In the genomic region with DNA sequence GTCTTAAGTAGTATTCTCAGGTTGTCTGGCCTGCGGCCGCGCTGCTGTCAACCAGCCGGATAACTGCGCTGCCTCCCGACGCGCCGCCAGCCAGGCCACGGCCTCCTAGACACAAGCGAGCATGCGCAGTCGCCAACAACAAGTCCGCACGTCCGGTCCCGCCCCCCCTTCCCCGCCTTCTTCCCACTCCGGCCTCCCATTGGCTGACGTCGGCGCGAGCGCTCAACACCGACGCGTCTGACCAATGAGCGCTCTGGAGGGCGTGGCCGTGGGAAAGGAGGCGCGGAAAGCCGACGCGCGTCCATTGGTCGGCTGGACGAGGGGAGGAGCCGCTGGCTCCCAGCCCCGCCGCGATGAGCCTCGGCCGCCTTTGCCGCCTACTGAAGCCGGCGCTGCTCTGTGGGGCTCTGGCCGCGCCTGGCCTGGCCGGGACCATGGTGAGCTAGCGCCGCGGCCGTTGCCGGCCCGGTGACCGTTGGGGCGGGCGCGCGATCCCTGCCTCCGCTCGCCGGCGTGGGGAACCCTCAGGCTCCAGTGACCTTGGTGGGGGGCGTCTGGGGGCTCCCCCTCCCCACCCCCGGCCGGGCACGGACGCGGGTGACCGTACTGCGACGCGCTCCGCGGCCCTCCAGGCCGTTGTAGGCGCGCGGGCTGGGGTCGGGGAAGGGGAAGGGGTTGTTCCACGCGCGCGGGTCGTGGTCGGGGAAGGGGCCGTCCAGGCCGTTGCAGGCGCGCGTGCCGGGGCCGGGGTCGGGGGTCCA, we compare ENCODE assay signal across 8 cellular contexts. TPM values are rescaled to one million over a fixed set of nuclear protein-coding genes. Genes with fewer than 3 reads are reported as not detected.
DNase-seq lines count a peak whose midpoint lies in the region; ATAC-seq and TF ChIP-seq lines count a peak whose summit lies in the region.

A gene with protein sequence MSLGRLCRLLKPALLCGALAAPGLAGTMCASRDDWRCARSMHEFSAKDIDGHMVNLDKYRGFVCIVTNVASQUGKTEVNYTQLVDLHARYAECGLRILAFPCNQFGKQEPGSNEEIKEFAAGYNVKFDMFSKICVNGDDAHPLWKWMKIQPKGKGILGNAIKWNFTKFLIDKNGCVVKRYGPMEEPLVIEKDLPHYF (plus strand): TSS at position 304 of the 761 bp plus-strand sequence. CDS start 50 bp downstream, at position 354.

- peak within 1 kb of the TSS; percentile 94 for H3K27ac ChIP-seq in RWPE2 (ENCODE audit: poor library complexity, severe bottlenecking)

- DNase-seq in Daoy (ENCODE audit: low read depth) (peak; percentile 100), GOT3 (lab: John Stamatoyannopoulos, UW) (peak; percentile 94), LoVo (ENCODE audit: low spot score) (peak; percentile 98), RWPE2 (ENCODE audit: low spot score) (peak; percentile 98), fibroblast of mammary gland (ENCODE audit: low read depth) (peak; percentile 99), natural killer cell (peak; percentile 96)
- DNase-seq in activated T-helper 2 cell treated with anti-CD3 and anti-CD28 coated beads, Interferon-gamma antibody, Interleukin-2, Interleukin-4, amounts not matched to agents 10 μg/mL and 5 μg/mL and 100 μg/mL, durations not matched to agents 14 hours and 24 hours and 36 hours (ENCODE audit: low spot score): peak; percentile 96
- DNase-seq in stimulated activated naive CD4-positive, alpha-beta T cell treated with Interleukin-2 at 50 U/mL for 16 hours (lab: John Stamatoyannopoulos, UW): peak; percentile 99

- no peaks in the 10 kb centered on the region for H3K9me3 ChIP-seq in RWPE2 (ENCODE audit: severe bottlenecking)

- H3K27ac Mint-ChIP-seq in activated T-helper 2 cell treated with anti-CD3 and anti-CD28 coated beads, Interferon-gamma antibody, Interleukin-2, Interleukin-4, amounts not matched to agents 10 μg/mL and 5 μg/mL and 100 μg/mL, durations not matched to agents 14 hours and 24 hours and 36 hours: peak within 1 kb of the TSS; percentile 93
- peak within 1 kb of the TSS; percentile 88 to 89 for H3K27ac Mint-ChIP-seq in natural killer cell

- no peaks in the 10 kb centered on the region for H3K27me3 ChIP-seq in RWPE2 (ENCODE audit: insufficient read depth, poor library complexity, severe bottlenecking)

- H3K27me3 Mint-ChIP-seq in activated T-helper 2 cell treated with anti-CD3 and anti-CD28 coated beads, Interferon-gamma antibody, Interleukin-2, Interleukin-4, amounts not matched to agents 10 μg/mL and 5 μg/mL and 100 μg/mL, durations not matched to agents 14 hours and 24 hours and 36 hours (ENCODE audit: low read depth): no peaks in the 10 kb centered on the region
- H3K27me3 Mint-ChIP-seq in natural killer cell (ENCODE audit: low read depth in 2 of 2): no peaks in the 10 kb centered on the region

- H3K36me3 ChIP-seq in RWPE2 (ENCODE audit: low read depth): peaks cover 27% of the 10 kb centered on the region

- peak within 1 kb of the TSS; percentile 70 for H3K4me3 ChIP-seq in RWPE2 (ENCODE audit: severe bottlenecking)
- H3K4me3 ChIP-seq in fibroblast of mammary gland (ENCODE audit: control insufficient read depth, low read depth, low read length): peak within 1 kb of the TSS; percentile 61

- H3K4me3 Mint-ChIP-seq in activated T-helper 2 cell treated with anti-CD3 and anti-CD28 coated beads, Interferon-gamma antibody, Interleukin-2, Interleukin-4, amounts not matched to agents 10 μg/mL and 5 μg/mL and 100 μg/mL, durations not matched to agents 14 hours and 24 hours and 36 hours (ENCODE audit: low read depth): peak within 1 kb of the TSS; percentile 73
- peak within 1 kb of the TSS; percentile 76 for H3K4me3 Mint-ChIP-seq in natural killer cell

- H3K36me3 Mint-ChIP-seq in activated T-helper 2 cell treated with anti-CD3 and anti-CD28 coated beads, Interferon-gamma antibody, Interleukin-2, Interleukin-4, amounts not matched to agents 10 μg/mL and 5 μg/mL and 100 μg/mL, durations not matched to agents 14 hours and 24 hours and 36 hours (ENCODE audit: low read depth): peaks cover 25% of the 10 kb centered on the region
- H3K36me3 Mint-ChIP-seq in natural killer cell: no peaks in the 10 kb centered on the region

- intact Hi-C loops in activated T-helper 2 cell treated with anti-CD3 and anti-CD28 coated beads, Interferon-gamma antibody, Interleukin-2, Interleukin-4, amounts not matched to agents 10 μg/mL and 5 μg/mL and 100 μg/mL, durations not matched to agents 14 hours and 24 hours and 36 hours (cut with micrococcal nuclease): loop anchor here (1.0 to 5.0 kb wide), 4 partner anchors 9 to 88 kb away; partner anchors contain the start of genes CNN2 and POLR2E
- intact Hi-C loops in natural killer cell (cut with micrococcal nuclease): loop anchor here (1.0 to 5.0 kb wide), 4 partner anchors 9 to 137 kb away; partner anchors contain the start of genes ARHGAP45, ATP5F1D, POLR2E and RNU6-2

- ATAC-seq in RWPE2 (ENCODE audit: low read depth) (peak; percentile 76), natural killer cell (peak; percentile 81 to 93 (median 83))

- peaks cover 5% of the 10 kb centered on the region for H3K9me3 Mint-ChIP-seq in activated T-helper 2 cell treated with anti-CD3 and anti-CD28 coated beads, Interferon-gamma antibody, Interleukin-2, Interleukin-4, amounts not matched to agents 10 μg/mL and 5 μg/mL and 100 μg/mL, durations not matched to agents 14 hours and 24 hours and 36 hours
- H3K9me3 Mint-ChIP-seq in natural killer cell: no peaks in the 10 kb centered on the region

- H3K4me1 ChIP-seq in RWPE2 (ENCODE audit: insufficient read depth, poor library complexity, severe bottlenecking): peaks cover 25% of the 10 kb centered on the region

- peaks cover 31% of the 10 kb centered on the region for H3K4me1 Mint-ChIP-seq in activated T-helper 2 cell treated with anti-CD3 and anti-CD28 coated beads, Interferon-gamma antibody, Interleukin-2, Interleukin-4, amounts not matched to agents 10 μg/mL and 5 μg/mL and 100 μg/mL, durations not matched to agents 14 hours and 24 hours and 36 hours (ENCODE audit: low read depth)
- peaks cover 9 to 25% of the 10 kb centered on the region in 2 donors for H3K4me1 Mint-ChIP-seq in natural killer cell

- TF ChIP-seq CTCF in RWPE2 (IDR thresholded peaks at IDR 0.05; ENCODE audit: poor library complexity, severe bottlenecking): no peak
- TF ChIP-seq CTCF in fibroblast of mammary gland (conservative IDR thresholded peaks at IDR 0.05; ENCODE audit: control insufficient read depth, insufficient read depth, low read depth, low read length): no peak
- TF ChIP-seq CTCF in natural killer cell (IDR thresholded peaks at IDR 0.05): no peak

RNA-seq across cellular contexts. Expression of the gene that starts here (rescaled TPM):
- 357 and 373 TPM in 2 replicates for total RNA-seq in Daoy (2014; rRNA removed; shearing (Covaris generic))
- total RNA-seq in activated T-helper 2 cell treated with anti-CD3 and anti-CD28 coated beads, Interferon-gamma antibody, Interleukin-2, Interleukin-4, amounts not matched to agents 10 μg/mL and 5 μg/mL and 100 μg/mL, durations not matched to agents 14 hours and 24 hours and 36 hours: 257 TPM in 2 replicates
- 100 to 1,000 TPM; 108 to 126 (median 121) TPM for total RNA-seq in natural killer cell

Comparison
In these comparisons a context has a peak if more than half of its experiments do, and no peak if none do; other contexts are left out.
1. Peak in every context shown above with its lines: DNase-seq, ATAC-seq, H3K4me3 ChIP-seq and H3K27ac ChIP-seq.